ENCODE assay signal across 8 cellular contexts in genomic region chr7:39609462-39610149, GRCh38. TPM values are rescaled to one million over a fixed set of nuclear protein-coding genes. Genes with fewer than 3 reads are reported as not detected.
DNase-seq lines count a peak whose midpoint lies in the region; ATAC-seq and TF ChIP-seq lines count a peak whose summit lies in the region.

No MANE protein-coding gene starts in this region.

- H3K4me2 ChIP-seq in neuronal stem cell (ENCODE audit: insufficient read depth, low read length, poor library complexity, severe bottlenecking) = peak overlapping the region; percentile 47

- WGBS in neuronal stem cell (ENCODE audit: extremely low coverage in 2 of 2, insufficient read length in 2 of 2, insufficient replicate concordance in 1 of 2), 2 donors = 100% methylated on average over 2 of the region's 38 CpGs; no CpG with 5 or more reads in 1 of the 2 donors

- H3K27ac ChIP-seq in neuronal stem cell (replicated peaks; ENCODE audit: low read length) = no peak overlapping the region

- H2BK120ac ChIP-seq in neuronal stem cell (ENCODE audit: low read depth, low read length) = no peak overlapping the region

- H3K14ac ChIP-seq in neuronal stem cell (ENCODE audit: low read length) = no peak overlapping the region

- H3K79me1 ChIP-seq in neuronal stem cell (ENCODE audit: low read depth, low read length) = no peaks in the 10 kb centered on the region

- H3K4ac ChIP-seq in neuronal stem cell (ENCODE audit: low read length) = no peak overlapping the region

- no peaks in the 10 kb centered on the region for H3K4me1 ChIP-seq in neuronal stem cell (ENCODE audit: control insufficient read depth in 2 of 2, insufficient read depth in 1 of 2, low read depth in 1 of 2, low read length in 2 of 2)

- H3K27me3 ChIP-seq in neuronal stem cell (ENCODE audit: control insufficient read depth in 3 of 3, insufficient read depth in 3 of 3, low read depth in 1 of 3, low read length in 3 of 3) = no peaks in the 10 kb centered on the region
- no peaks in the 10 kb centered on the region for H3K27me3 ChIP-seq in MG63

- H3K36me3 ChIP-seq in neuronal stem cell (replicated peaks in 1 of 2; ENCODE audit: control insufficient read depth in 2 of 2, insufficient read depth in 2 of 2, low read length in 2 of 2) (no peaks in the 10 kb centered on the region), MG63 (no peaks in the 10 kb centered on the region)

- no peak overlapping the region for H2BK5ac ChIP-seq in neuronal stem cell (ENCODE audit: low read length)

- H3K4me3 ChIP-seq in neuronal stem cell (ENCODE audit: low read length in 2 of 2) = peak overlapping the region in 1 of 2 donors; percentile 58
- no peak overlapping the region for H3K4me3 ChIP-seq in MG63

- no peak overlapping the region for H2BK15ac ChIP-seq in neuronal stem cell (ENCODE audit: low read length)

- ATAC-seq in GM18909 (IDR thresholded peaks at IDR 0.05; ENCODE audit: poor library complexity, unreplicated experiment) (peak; percentile 63), SK-N-SH treated with all-trans-retinoic acid at 6 μM for 48 hours (peak; percentile 63), HG02981 (IDR thresholded peaks at IDR 0.05; ENCODE audit: unreplicated experiment) (no peak), GM21528 (IDR thresholded peaks at IDR 0.05; ENCODE audit: low FRiP score, unreplicated experiment) (no peak), GM19395 (IDR thresholded peaks at IDR 0.05; ENCODE audit: unreplicated experiment) (no peak)

- TF ChIP-seq POLR2A in erythroblast (IDR thresholded peaks at IDR 0.05; ENCODE audit: low read length) = no peak

- no peak overlapping the region for H2BK12ac ChIP-seq in neuronal stem cell (ENCODE audit: low read length)

- no peak overlapping the region for H4K91ac ChIP-seq in neuronal stem cell (ENCODE audit: low read depth, low read length, poor library complexity)

- no peak overlapping the region for H3K23ac ChIP-seq in neuronal stem cell (ENCODE audit: low read depth, low read length, poor library complexity)

- H2AFZ ChIP-seq in neuronal stem cell (ENCODE audit: low read length) = peak overlapping the region; percentile 29

- H3K9ac ChIP-seq in neuronal stem cell (ENCODE audit: low read depth, low read length, poor library complexity) = no peak overlapping the region

- peaks cover 3 to 4% of the 10 kb centered on the region in 2 donors for H3K9me3 ChIP-seq in neuronal stem cell (replicated peaks in 1 of 2; ENCODE audit: control insufficient read depth in 2 of 2, insufficient read depth in 1 of 2, low read depth in 1 of 2, low read length in 2 of 2)
- H3K9me3 ChIP-seq in MG63 = no peaks in the 10 kb centered on the region

- H3K18ac ChIP-seq in neuronal stem cell (ENCODE audit: low read length) = peak overlapping the region; percentile 81

- no peak overlapping the region for H4K8ac ChIP-seq in neuronal stem cell (ENCODE audit: low read depth, low read length)

- DNase-seq in erythroblast (lab: John Stamatoyannopoulos, UW) (peak; percentile 13 to 39), neuronal stem cell (ENCODE audit: low spot score) (peak; percentile 17), MG63 (no peak)

- H2AK5ac ChIP-seq in neuronal stem cell (ENCODE audit: low read depth, low read length) = no peak overlapping the region

TF ChIP-seq in SK-N-SH treated with all-trans-retinoic acid at 6 μM for 48 hours, 23 proteins besides CTCF, POLR2A, EP300 and RAD21:
- TF ChIP-seq CSDC2 (CRISPR knock-in tag; IDR thresholded peaks at IDR 0.05) (0 out of 2 replicates have a peak, but pooled peaks have one; percentile 58), ZNF8 (CRISPR knock-in tag; IDR thresholded peaks at IDR 0.05) (0 out of 2 replicates have a peak, but pooled peaks have one; percentile 12), ZNF70 (CRISPR knock-in tag; IDR thresholded peaks at IDR 0.05) (0 out of 2 replicates have a peak, but pooled peaks have one; percentile 17), SNAI2 (CRISPR knock-in tag; IDR thresholded peaks at IDR 0.05) (0 out of 2 replicates have a peak, but pooled peaks have one; percentile 12), ZC3H10 (CRISPR knock-in tag; IDR thresholded peaks at IDR 0.05) (no peak)
- TF ChIP-seq, protein P1, sequence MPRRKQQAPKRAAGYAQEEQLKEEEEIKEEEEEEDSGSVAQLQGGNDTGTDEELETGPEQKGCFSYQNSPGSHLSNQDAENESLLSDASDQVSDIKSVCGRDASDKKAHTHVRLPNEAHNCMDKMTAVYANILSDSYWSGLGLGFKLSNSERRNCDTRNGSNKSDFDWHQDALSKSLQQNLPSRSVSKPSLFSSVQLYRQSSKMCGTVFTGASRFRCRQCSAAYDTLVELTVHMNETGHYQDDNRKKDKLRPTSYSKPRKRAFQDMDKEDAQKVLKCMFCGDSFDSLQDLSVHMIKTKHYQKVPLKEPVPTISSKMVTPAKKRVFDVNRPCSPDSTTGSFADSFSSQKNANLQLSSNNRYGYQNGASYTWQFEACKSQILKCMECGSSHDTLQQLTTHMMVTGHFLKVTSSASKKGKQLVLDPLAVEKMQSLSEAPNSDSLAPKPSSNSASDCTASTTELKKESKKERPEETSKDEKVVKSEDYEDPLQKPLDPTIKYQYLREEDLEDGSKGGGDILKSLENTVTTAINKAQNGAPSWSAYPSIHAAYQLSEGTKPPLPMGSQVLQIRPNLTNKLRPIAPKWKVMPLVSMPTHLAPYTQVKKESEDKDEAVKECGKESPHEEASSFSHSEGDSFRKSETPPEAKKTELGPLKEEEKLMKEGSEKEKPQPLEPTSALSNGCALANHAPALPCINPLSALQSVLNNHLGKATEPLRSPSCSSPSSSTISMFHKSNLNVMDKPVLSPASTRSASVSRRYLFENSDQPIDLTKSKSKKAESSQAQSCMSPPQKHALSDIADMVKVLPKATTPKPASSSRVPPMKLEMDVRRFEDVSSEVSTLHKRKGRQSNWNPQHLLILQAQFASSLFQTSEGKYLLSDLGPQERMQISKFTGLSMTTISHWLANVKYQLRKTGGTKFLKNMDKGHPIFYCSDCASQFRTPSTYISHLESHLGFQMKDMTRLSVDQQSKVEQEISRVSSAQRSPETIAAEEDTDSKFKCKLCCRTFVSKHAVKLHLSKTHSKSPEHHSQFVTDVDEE (CRISPR knock-in tag; IDR thresholded peaks at IDR 0.05) = peak; percentile 37; the same call in 1 of the 2 replicates

RNA-seq across cellular contexts. Expression of gene RALA, which starts 13.8 kb away (rescaled TPM):
- 55.4 TPM for polyA plus RNA-seq in neuronal stem cell (2013, experiment 1 of 2)
- 58.2 TPM for polyA plus RNA-seq in neuronal stem cell (2013, experiment 2 of 2)
- total RNA-seq in MG63 (2014; rRNA removed; shearing (Covaris generic); ENCODE audit: low replicate concordance) = 14.7 and 31.1 TPM in 2 replicates

RNA-seq across cellular contexts. Expression of gene YAE1, which starts 43.4 kb away (rescaled TPM):
- 33.0 TPM for polyA plus RNA-seq in neuronal stem cell (2013, experiment 1 of 2)
- 31.4 TPM for polyA plus RNA-seq in neuronal stem cell (2013, experiment 2 of 2)
- total RNA-seq in MG63 (2014; rRNA removed; shearing (Covaris generic); ENCODE audit: low replicate concordance) = 23.2 and 26.3 TPM in 2 replicates

Comparison
In these comparisons a context has a peak if more than half of its experiments do, and no peak if none do; other contexts are left out.
1. ATAC-seq: peak in GM18909 (single experiment) and SK-N-SH treated with all-trans-retinoic acid at 6 μM for 48 hours (single experiment); none in HG02981 (single experiment), GM21528 (single experiment) and GM19395 (single experiment).